In genomic region chr19:9792191-9793050, GRCh38 we compare ENCODE assay signal across 8 cellular contexts. TPM values are rescaled to one million over a fixed set of nuclear protein-coding genes. Genes with fewer than 3 reads are reported as not detected.
A peak's percentile ranks its signal among the peaks of the same experiment; 100 is the strongest.
DNase-seq lines count a peak whose midpoint lies in the region; ATAC-seq and TF ChIP-seq lines count a peak whose summit lies in the region.

No MANE protein-coding gene starts in this region.

- no peaks in the 10 kb centered on the region for H3K79me2 ChIP-seq in SU-DHL-6 (ENCODE audit: insufficient read depth, low read length)

- no peaks in the 10 kb centered on the region for H3K27me3 ChIP-seq in SU-DHL-6 (ENCODE audit: low read length)
- H3K27me3 ChIP-seq in subcutaneous abdominal adipose tissue (ENCODE audit: control insufficient read depth in 5 of 5, insufficient read depth in 4 of 5, low read length in 5 of 5), result no peaks in the 10 kb centered on the region

- H3K9me3 ChIP-seq in SU-DHL-6 (ENCODE audit: insufficient read depth, low read length) (no peaks in the 10 kb centered on the region), subcutaneous abdominal adipose tissue (ENCODE audit: control insufficient read depth in 5 of 5, low read length in 5 of 5) (no peaks in the 10 kb centered on the region)

- peak; percentile 45 for ATAC-seq in GM19452 (IDR thresholded peaks at IDR 0.05; ENCODE audit: unreplicated experiment)

- peaks cover 5% of the 10 kb centered on the region for H3K27me3 Mint-ChIP-seq in glutamatergic neuron (ENCODE audit: unreplicated experiment)

- peak overlapping the region; percentile 68 for H3K27ac ChIP-seq in SU-DHL-6 (ENCODE audit: low read depth, low read length)
- H3K27ac ChIP-seq in subcutaneous abdominal adipose tissue (ENCODE audit: low read depth, low read length), result peak overlapping the region; percentile 74

- DNase-seq in ACHN (peak; percentile 1), NCI-H1092 (lab: John Stamatoyannopoulos, UW) (peak; percentile 94), glutamatergic neuron (peak; percentile 91), nucleus accumbens (lab: John Stamatoyannopoulos, UW) (peak; percentile 39 to 99 (median 92))
- peak; percentile 91 for DNase-seq in activated naive CD8-positive, alpha-beta T cell treated with anti-CD3 and anti-CD28 coated beads, Interleukin-2, amount 50 U/mL, for 16 hours (ENCODE audit: low read depth, low spot score)

- in situ Hi-C loops in ACHN (cut with HindIII; ENCODE audit: low pct_ligation_motif_present, low pct_unique_long_range_greater_than_20kb, low sequenced_read_pairs), result no loop called here

- peak overlapping the region; percentile 55 for H3K9ac ChIP-seq in SU-DHL-6 (ENCODE audit: low read length)
- H3K9ac ChIP-seq in subcutaneous abdominal adipose tissue (ENCODE audit: low read length in 5 of 5), result peak overlapping the region in 3 of 5 donors; percentile 70 to 76 (median 71)

- H3K4me3 ChIP-seq in SU-DHL-6 (ENCODE audit: insufficient read depth, low read length, poor library complexity, severe bottlenecking) (peak overlapping the region; percentile 74), subcutaneous abdominal adipose tissue (ENCODE audit: low read depth in 1 of 5, low read length in 5 of 5) (peak overlapping the region; percentile 66 to 83 (median 78))

- peaks cover 5% of the 10 kb centered on the region for H3K9me3 Mint-ChIP-seq in glutamatergic neuron (ENCODE audit: unreplicated experiment)

- peaks cover 13% of the 10 kb centered on the region for H3F3A ChIP-seq in SU-DHL-6 (ENCODE audit: insufficient read depth)

- peaks cover 4% of the 10 kb centered on the region for H3K36me3 Mint-ChIP-seq in glutamatergic neuron (ENCODE audit: unreplicated experiment)

- H3K9me2 ChIP-seq in SU-DHL-6 (replicated peaks; ENCODE audit: insufficient read depth, low read length), result no peaks in the 10 kb centered on the region

- H4K20me1 ChIP-seq in SU-DHL-6 (ENCODE audit: low read depth, low read length), result no peaks in the 10 kb centered on the region

- TF ChIP-seq CTCF in SU-DHL-6 (IDR thresholded peaks at IDR 0.05; ENCODE audit: insufficient read depth, low read length, poor library complexity, severe bottlenecking) (no peak), glutamatergic neuron (IDR thresholded peaks at IDR 0.05; ENCODE audit: partially characterized antibody, unreplicated experiment) (no peak)

- H3K27ac Mint-ChIP-seq in glutamatergic neuron (ENCODE audit: unreplicated experiment), result peak overlapping the region; percentile 55

- peaks cover 0 to 15% (median 5%) of the 10 kb centered on the region in 5 donors for H3K4me1 ChIP-seq in subcutaneous abdominal adipose tissue (ENCODE audit: control insufficient read depth in 5 of 5, insufficient read depth in 5 of 5, low read length in 5 of 5)

- H3K4me3 Mint-ChIP-seq in glutamatergic neuron (ENCODE audit: unreplicated experiment), result peak overlapping the region; percentile 87

- peak overlapping the region; percentile 78 for H3K4me2 ChIP-seq in SU-DHL-6 (ENCODE audit: low read depth, low read length, poor library complexity, severe bottlenecking)

- no peaks in the 10 kb centered on the region for H3K36me3 ChIP-seq in SU-DHL-6 (ENCODE audit: low read length)
- no peaks in the 10 kb centered on the region for H3K36me3 ChIP-seq in subcutaneous abdominal adipose tissue (ENCODE audit: control insufficient read depth in 5 of 5, insufficient read depth in 5 of 5, low read length in 5 of 5)

- H2AFZ ChIP-seq in SU-DHL-6 (ENCODE audit: low read depth, low read length, severe bottlenecking), result peak overlapping the region; percentile 93

- H3K4me1 Mint-ChIP-seq in glutamatergic neuron (ENCODE audit: low read depth, unreplicated experiment), result peaks cover 4% of the 10 kb centered on the region

RNA-seq across cellular contexts. Expression of gene ZNF846, which starts 23.9 kb away (rescaled TPM):
- 19.0 TPM for total RNA-seq in glutamatergic neuron (ENCODE audit: unreplicated experiment)

RNA-seq across cellular contexts. Expression of gene FBXL12, which starts 26.5 kb away (rescaled TPM):
- 43.0 TPM for total RNA-seq in glutamatergic neuron (ENCODE audit: unreplicated experiment)

RNA-seq across cellular contexts. Expression of gene UBL5, which starts 35.3 kb away (rescaled TPM):
- total RNA-seq in glutamatergic neuron (ENCODE audit: unreplicated experiment), result 324 TPM

RNA-seq across cellular contexts. Expression of gene PIN1, which starts 42.7 kb away (rescaled TPM):
- total RNA-seq in glutamatergic neuron (ENCODE audit: unreplicated experiment), result 110 TPM

Comparison
In these comparisons a context has a peak if more than half of its experiments do, and no peak if none do; other contexts are left out.
1. Peak in every context shown above with its lines: DNase-seq, ATAC-seq, H3K4me3 ChIP-seq and H3K27ac ChIP-seq.
2. DNase-seq: peak in every context shown above with its lines; median percentile 94 in NCI-H1092; 92 in nucleus accumbens; 91 in activated naive CD8-positive, alpha-beta T cell treated with anti-CD3 and anti-CD28 coated beads, Interleukin-2, amount 50 U/mL, for 16 hours; 91 in glutamatergic neuron; 1 in ACHN.